ENCODE assay signal across 9 cellular contexts in the genomic region with DNA sequence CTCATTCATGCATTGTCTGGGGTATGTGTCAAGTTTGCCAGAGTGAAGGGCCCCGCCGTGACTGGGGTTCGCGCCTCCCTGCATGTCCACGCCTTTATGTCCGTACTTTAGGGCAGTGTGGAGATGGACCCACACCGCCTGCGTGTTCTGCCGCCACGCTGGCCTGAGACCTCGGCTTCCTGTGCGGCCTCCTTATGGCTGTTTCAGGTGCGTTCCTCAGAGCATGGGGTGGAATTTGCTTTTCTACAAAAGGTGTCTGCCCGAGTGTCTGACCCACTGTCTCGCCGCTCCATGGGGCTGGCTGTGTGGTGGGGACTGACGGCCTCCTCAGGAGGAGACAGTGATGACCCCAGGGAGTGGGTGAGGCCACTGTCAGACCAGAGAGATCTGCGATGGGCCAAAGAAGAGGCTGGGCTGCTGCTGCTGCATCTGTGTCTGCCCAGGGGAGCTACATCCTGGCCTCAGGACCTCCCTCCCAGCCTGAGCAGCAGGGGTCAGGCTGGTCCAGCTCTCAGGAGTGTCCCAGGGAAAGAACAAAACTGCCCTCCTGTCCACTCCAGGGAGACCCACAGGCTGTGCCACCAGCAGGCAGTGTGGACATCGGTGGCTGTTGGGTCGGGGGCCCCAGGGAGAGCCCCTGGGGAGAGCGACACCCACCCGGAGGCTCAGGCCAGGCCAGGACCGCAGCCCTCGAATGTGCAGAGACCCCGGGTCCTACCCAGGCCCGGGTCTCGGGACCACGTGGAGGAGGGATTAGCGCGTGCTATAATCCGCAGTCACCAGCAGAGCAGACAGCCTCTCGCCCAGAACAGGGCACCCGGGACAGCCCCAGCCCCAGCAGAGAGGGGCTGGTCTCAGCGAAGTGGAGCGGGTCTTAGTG. TPM values are rescaled to one million over a fixed set of nuclear protein-coding genes. Genes with fewer than 3 reads are reported as not detected.
DNase-seq lines count a peak whose midpoint lies in the region; ATAC-seq lines count a peak whose summit lies in the region.
"Had no signal": no experiment of that assay in that cellular context is flagged by ENCODE, and none has a peak within 500 bp of the region (broad histone marks: within the 10 kb centered on the region; RNA-seq: fewer than 3 reads in every experiment).

No MANE protein-coding gene starts in this region.

- CTCF ChIA-PET in activated CD8-positive, alpha-beta memory T cell treated with anti-CD3 and anti-CD28 coated beads, Interleukin-2, amount 10 ng/mL, durations not matched to agents 7 days and 5 days (lab: Charles Lee) = interaction anchor here (1.2 to 3.0 kb wide), 3 partner anchors 40 to 268 kb away, joined by 4 to 16 read pairs (median 7); no protein-coding TSS in a partner anchor

- H3K4ac ChIP-seq in mesenchymal stem cell (ENCODE audit: low read depth in 1 of 2, low read length in 2 of 2) = no peak overlapping the region

- H3K27me3 ChIP-seq in mesenchymal stem cell (ENCODE audit: control insufficient read depth in 1 of 2, insufficient read depth in 1 of 2, low read length in 2 of 2) (peaks cover 0 to 24% of the 10 kb centered on the region in 2 experiments), thymus (ENCODE audit: control insufficient read depth, insufficient read depth) (no peaks in the 10 kb centered on the region)

- H3K27ac Mint-ChIP-seq in activated CD8-positive, alpha-beta memory T cell treated with anti-CD3 and anti-CD28 coated beads, Interleukin-2, amount 10 ng/mL, durations not matched to agents 7 days and 5 days = peak overlapping the region; percentile 97
- peak overlapping the region; percentile 98 for H3K27ac Mint-ChIP-seq in activated T-helper 17 cell treated with anti-CD3 and anti-CD28 coated beads, Interleukin-2, amount 50 U/mL, for 72 hours

- H3K4me3 ChIP-seq in mesenchymal stem cell (ENCODE audit: insufficient read depth in 1 of 2, low read depth in 1 of 2, low read length in 2 of 2) = no peak overlapping the region
- no peak overlapping the region for H3K4me3 ChIP-seq in thymus (ENCODE audit: low read length)
- H3K4me3 ChIP-seq: tibial artery had no signal

- peaks cover 43% of the 10 kb centered on the region for H3K4me1 Mint-ChIP-seq in activated CD8-positive, alpha-beta memory T cell treated with anti-CD3 and anti-CD28 coated beads, Interleukin-2, amount 10 ng/mL, durations not matched to agents 7 days and 5 days
- peaks cover 32% of the 10 kb centered on the region for H3K4me1 Mint-ChIP-seq in activated T-helper 17 cell treated with anti-CD3 and anti-CD28 coated beads, Interleukin-2, amount 50 U/mL, for 72 hours

- H3K14ac ChIP-seq in mesenchymal stem cell (ENCODE audit: low read length in 2 of 2) = no peak overlapping the region

- no peak overlapping the region for H2AFZ ChIP-seq in mesenchymal stem cell (ENCODE audit: low read depth, low read length)

- no peak overlapping the region for H3K23ac ChIP-seq in mesenchymal stem cell (ENCODE audit: low read length in 2 of 2)

- H3K9me3 Mint-ChIP-seq in activated CD8-positive, alpha-beta memory T cell treated with anti-CD3 and anti-CD28 coated beads, Interleukin-2, amount 10 ng/mL, durations not matched to agents 7 days and 5 days (ENCODE audit: low read depth) = no peaks in the 10 kb centered on the region
- no peaks in the 10 kb centered on the region for H3K9me3 Mint-ChIP-seq in activated T-helper 17 cell treated with anti-CD3 and anti-CD28 coated beads, Interleukin-2, amount 50 U/mL, for 72 hours

- peak overlapping the region in 1 of 2 experiments; percentile 37 for H2BK12ac ChIP-seq in mesenchymal stem cell (ENCODE audit: low read length in 2 of 2)

- 92% methylated on average over 35 of the region's 35 CpGs for WGBS in mesenchymal stem cell
- 93% methylated on average over 35 of the region's 35 CpGs for WGBS in thymus

- peak overlapping the region; percentile 64 for H2BK15ac ChIP-seq in mesenchymal stem cell (ENCODE audit: low read depth, poor library complexity, severe bottlenecking)

- H2BK120ac ChIP-seq in mesenchymal stem cell (ENCODE audit: low read depth, low read length) = no peak overlapping the region

- H3K9ac ChIP-seq in mesenchymal stem cell (ENCODE audit: low read length) = no peak overlapping the region

- H3K4me3 Mint-ChIP-seq in activated CD8-positive, alpha-beta memory T cell treated with anti-CD3 and anti-CD28 coated beads, Interleukin-2, amount 10 ng/mL, durations not matched to agents 7 days and 5 days = peak overlapping the region; percentile 64
- peak overlapping the region; percentile 80 for H3K4me3 Mint-ChIP-seq in activated T-helper 17 cell treated with anti-CD3 and anti-CD28 coated beads, Interleukin-2, amount 50 U/mL, for 72 hours

- H3K27ac ChIP-seq in mesenchymal stem cell (ENCODE audit: low read length, poor library complexity, severe bottlenecking) (no peak overlapping the region), thymus (ENCODE audit: low read depth) (peak overlapping the region; percentile 25)
- H3K27ac ChIP-seq: tibial artery had no signal

- no peak overlapping the region for H3K18ac ChIP-seq in mesenchymal stem cell (ENCODE audit: low read depth in 1 of 2, low read length in 2 of 2)

- no peak for DNase-seq in activated CD8-positive, alpha-beta memory T cell treated with anti-CD3 and anti-CD28 coated beads, Interleukin-2, amount 10 ng/mL, durations not matched to agents 7 days and 5 days
- no peak for DNase-seq in activated CD8-positive, alpha-beta memory T cell treated with anti-CD3 and anti-CD28 coated beads, Interleukin-2, amount 50 U/mL, for 4 hours
- DNase-seq in mesenchymal stem cell (no peak), pons (ENCODE audit: low spot score) (no peak), D341Med (ENCODE audit: low spot score) (no peak)

- no peaks in the 10 kb centered on the region for H3K36me3 Mint-ChIP-seq in activated CD8-positive, alpha-beta memory T cell treated with anti-CD3 and anti-CD28 coated beads, Interleukin-2, amount 10 ng/mL, durations not matched to agents 7 days and 5 days
- peaks cover 6% of the 10 kb centered on the region for H3K36me3 Mint-ChIP-seq in activated T-helper 17 cell treated with anti-CD3 and anti-CD28 coated beads, Interleukin-2, amount 50 U/mL, for 72 hours (ENCODE audit: low read depth)

- no peak overlapping the region for H4K8ac ChIP-seq in mesenchymal stem cell (ENCODE audit: low read length)

- H4K91ac ChIP-seq in mesenchymal stem cell (ENCODE audit: low read length) = no peak overlapping the region

- H3K36me3 ChIP-seq in mesenchymal stem cell (ENCODE audit: control insufficient read depth in 1 of 2, insufficient read depth in 2 of 2, low read depth in 1 of 2, low read length in 2 of 2) = peaks cover 0 to 2% of the 10 kb centered on the region in 2 experiments
- H3K36me3 ChIP-seq in thymus (ENCODE audit: control insufficient read depth, insufficient read depth) = no peaks in the 10 kb centered on the region
- H3K36me3 ChIP-seq: tibial artery had no signal

- no peak overlapping the region for H3K4me2 ChIP-seq in mesenchymal stem cell (ENCODE audit: low read length, poor library complexity, severe bottlenecking)

- H3K4me1 ChIP-seq in mesenchymal stem cell (ENCODE audit: control insufficient read depth, insufficient read depth, low read depth, low read length) = peaks cover 19% of the 10 kb centered on the region
- peaks cover 27% of the 10 kb centered on the region for H3K4me1 ChIP-seq in thymus (ENCODE audit: control insufficient read depth, insufficient read depth, low read length)

- H2BK5ac ChIP-seq in mesenchymal stem cell (ENCODE audit: low read depth, low read length, poor library complexity, severe bottlenecking) = no peak overlapping the region

- H3K79me1 ChIP-seq in mesenchymal stem cell (replicated peaks; ENCODE audit: low read length, poor library complexity, severe bottlenecking) = no peaks in the 10 kb centered on the region

- H3K27me3 Mint-ChIP-seq in activated CD8-positive, alpha-beta memory T cell treated with anti-CD3 and anti-CD28 coated beads, Interleukin-2, amount 10 ng/mL, durations not matched to agents 7 days and 5 days = no peaks in the 10 kb centered on the region
- H3K27me3 Mint-ChIP-seq in activated T-helper 17 cell treated with anti-CD3 and anti-CD28 coated beads, Interleukin-2, amount 50 U/mL, for 72 hours = no peaks in the 10 kb centered on the region

- H2AK5ac ChIP-seq in mesenchymal stem cell (ENCODE audit: low read length, severe bottlenecking) = peak overlapping the region; percentile 29

- ATAC-seq in activated CD8-positive, alpha-beta memory T cell treated with anti-CD3 and anti-CD28 coated beads, Interleukin-2, amount 10 ng/mL, durations not matched to agents 7 days and 5 days = no peak
- peak; percentile 4 for ATAC-seq in activated T-helper 17 cell treated with anti-CD3 and anti-CD28 coated beads, Interleukin-2, amount 50 U/mL, for 72 hours (replicated peaks)
- ATAC-seq in GM18909 (IDR thresholded peaks at IDR 0.05; ENCODE audit: poor library complexity, unreplicated experiment) = no peak

- H3K9me3 ChIP-seq in mesenchymal stem cell (ENCODE audit: control insufficient read depth, low read length) (no peaks in the 10 kb centered on the region), thymus (ENCODE audit: control insufficient read depth) (no peaks in the 10 kb centered on the region)
- H3K9me3 ChIP-seq: tibial artery had no signal

RNA-seq across cellular contexts. Expression of gene SLC19A1, which starts 9.8 kb away (rescaled TPM):
- total RNA-seq in activated CD8-positive, alpha-beta memory T cell treated with anti-CD3 and anti-CD28 coated beads, Interleukin-2, amount 10 ng/mL, durations not matched to agents 7 days and 5 days = 10 to 100 TPM; 53.2 to 60.2 TPM
- total RNA-seq in activated T-helper 17 cell treated with anti-CD3 and anti-CD28 coated beads, Interleukin-2, amount 50 U/mL, for 72 hours = 10 to 100 TPM; 41.4 to 82.2 TPM
- 7.5 TPM for polyA plus RNA-seq in mesenchymal stem cell (2013, experiment 1 of 2)
- 6.8 TPM for polyA plus RNA-seq in mesenchymal stem cell (2013, experiment 2 of 2)
- 8.9 TPM for polyA plus RNA-seq in thymus
